Comparison of ENCODE assay signal across 11 cellular contexts in genomic region chrX:45749375-45749774, GRCh38.
DNase-seq lines count a peak whose midpoint lies in the region; ATAC-seq and TF ChIP-seq lines count a peak whose summit lies in the region.
"Had no signal": no experiment of that assay in that cellular context is flagged by ENCODE, and none has a peak within 500 bp of the region (broad histone marks: within the 10 kb centered on the region; RNA-seq: fewer than 3 reads in every experiment).

No MANE protein-coding gene starts in this region.

- no peaks in the 10 kb centered on the region for H3K27me3 ChIP-seq in mesenchymal stem cell (ENCODE audit: control insufficient read depth in 1 of 2, insufficient read depth in 1 of 2, low read length in 2 of 2)
- H3K27me3 ChIP-seq: neutrophil had no signal

- no peak overlapping the region for H2BK12ac ChIP-seq in mesenchymal stem cell (ENCODE audit: low read length in 2 of 2)

- no peak overlapping the region for H3K4me3 ChIP-seq in astrocyte of the cerebellum (ENCODE audit: low read depth, low read length)
- H3K4me3 ChIP-seq in mesenchymal stem cell (ENCODE audit: insufficient read depth in 1 of 2, low read depth in 1 of 2, low read length in 2 of 2): peak overlapping the region in 1 of 2 experiments; percentile 33

- no peak overlapping the region for H2BK15ac ChIP-seq in mesenchymal stem cell (ENCODE audit: low read depth, poor library complexity, severe bottlenecking)

- H3K27ac ChIP-seq in mesenchymal stem cell (ENCODE audit: low read length, poor library complexity, severe bottlenecking): peak overlapping the region; percentile 66
- H3K27ac ChIP-seq: 22Rv1, neutrophil had no signal

- TF ChIP-seq CTCF in astrocyte of the cerebellum (IDR thresholded peaks at IDR 0.05; ENCODE audit: low read depth, low read length, missing control alignments): peak; percentile 35

- H4K8ac ChIP-seq in mesenchymal stem cell (ENCODE audit: low read length): no peak overlapping the region

- no peak overlapping the region for H3K4ac ChIP-seq in mesenchymal stem cell (ENCODE audit: low read depth in 1 of 2, low read length in 2 of 2)

- no peak overlapping the region for H4K91ac ChIP-seq in mesenchymal stem cell (ENCODE audit: low read length)

- H3K18ac ChIP-seq in mesenchymal stem cell (ENCODE audit: low read depth in 1 of 2, low read length in 2 of 2): no peak overlapping the region

- peak; percentile 22 for DNase-seq in DMS 273 (lab: John Stamatoyannopoulos, UW; ENCODE audit: unreplicated experiment)
- DNase-seq in DMS 273 treated with DMSO at 0.1 percent for 48 hours (lab: John Stamatoyannopoulos, UW): no peak
- DNase-seq in HT-29 (ENCODE audit: low spot score): peak; percentile 33
- DNase-seq in astrocyte of the cerebellum (ENCODE audit: low read depth): no peak
- peak; percentile 18 for DNase-seq in mesenchymal stem cell
- DNase-seq: NCI-H446 treated with DMSO at 0.1 percent for 48 hours had no signal

- in situ Hi-C loops in astrocyte of the cerebellum (cut with HindIII; ENCODE audit: low sequenced_read_pairs): no loop called here

- H3K79me1 ChIP-seq in mesenchymal stem cell (replicated peaks; ENCODE audit: low read length, poor library complexity, severe bottlenecking): no peaks in the 10 kb centered on the region

- no peak overlapping the region for H2BK120ac ChIP-seq in mesenchymal stem cell (ENCODE audit: low read depth, low read length)

- H3K23ac ChIP-seq in mesenchymal stem cell (ENCODE audit: low read length in 2 of 2): no peak overlapping the region

- H2AFZ ChIP-seq in mesenchymal stem cell (ENCODE audit: low read depth, low read length): no peak overlapping the region

- ATAC-seq in GM21447 (IDR thresholded peaks at IDR 0.05; ENCODE audit: unreplicated experiment): no peak
- no peak for ATAC-seq in GM18505 (IDR thresholded peaks at IDR 0.05; ENCODE audit: unreplicated experiment)
- no peak for ATAC-seq in GM19023 (IDR thresholded peaks at IDR 0.05; ENCODE audit: unreplicated experiment)

- 0% methylated on average over 1 of the region's 4 CpGs for WGBS in mesenchymal stem cell

- no peak overlapping the region for H3K14ac ChIP-seq in mesenchymal stem cell (ENCODE audit: low read length in 2 of 2)

- H3K4me1 ChIP-seq in mesenchymal stem cell (ENCODE audit: control insufficient read depth, insufficient read depth, low read depth, low read length): no peaks in the 10 kb centered on the region

- peak overlapping the region; percentile 75 for H3K9ac ChIP-seq in mesenchymal stem cell (ENCODE audit: low read length)

- peaks cover 0 to 100% of the 10 kb centered on the region in 2 experiments for H3K36me3 ChIP-seq in mesenchymal stem cell (ENCODE audit: control insufficient read depth in 1 of 2, insufficient read depth in 2 of 2, low read depth in 1 of 2, low read length in 2 of 2)
- H3K36me3 ChIP-seq: neutrophil had no signal

- no peak overlapping the region for H2BK5ac ChIP-seq in mesenchymal stem cell (ENCODE audit: low read depth, low read length, poor library complexity, severe bottlenecking)

- no peak overlapping the region for H3K4me2 ChIP-seq in mesenchymal stem cell (ENCODE audit: low read length, poor library complexity, severe bottlenecking)

- TF ChIP-seq POLR2A in GM18505 (IDR thresholded peaks at IDR 0.05; ENCODE audit: borderline replicate concordance, extremely low read depth, insufficient read depth, insufficient read length): no peak

- no peak overlapping the region for H2AK5ac ChIP-seq in mesenchymal stem cell (ENCODE audit: low read length, severe bottlenecking)

- no peaks in the 10 kb centered on the region for H3K9me3 ChIP-seq in mesenchymal stem cell (ENCODE audit: control insufficient read depth, low read length)
- H3K9me3 ChIP-seq: neutrophil had no signal

Comparison
In these comparisons a context has a peak if more than half of its experiments do, and no peak if none do; other contexts are left out.
1. DNase-seq: peak in DMS 273 (single experiment), HT-29 (single experiment) and mesenchymal stem cell (single experiment); none in DMS 273 treated with DMSO at 0.1 percent for 48 hours (single experiment) and astrocyte of the cerebellum (single experiment).